Comparison of ENCODE assay signal across 1 cellular context in genomic region chr4:15159477-15160019, GRCh38.
TF ChIP-seq lines count a peak whose summit lies in the region.

No MANE protein-coding gene starts in this region.

TF ChIP-seq in SK-N-SH, 30 proteins besides CTCF, POLR2A, EP300 and RAD21 (continued from another document):
- TF ChIP-seq RXRA (IDR thresholded peaks at IDR 0.05; ENCODE audit: borderline replicate concordance, low read depth) = no peak
- TF ChIP-seq, protein P1, sequence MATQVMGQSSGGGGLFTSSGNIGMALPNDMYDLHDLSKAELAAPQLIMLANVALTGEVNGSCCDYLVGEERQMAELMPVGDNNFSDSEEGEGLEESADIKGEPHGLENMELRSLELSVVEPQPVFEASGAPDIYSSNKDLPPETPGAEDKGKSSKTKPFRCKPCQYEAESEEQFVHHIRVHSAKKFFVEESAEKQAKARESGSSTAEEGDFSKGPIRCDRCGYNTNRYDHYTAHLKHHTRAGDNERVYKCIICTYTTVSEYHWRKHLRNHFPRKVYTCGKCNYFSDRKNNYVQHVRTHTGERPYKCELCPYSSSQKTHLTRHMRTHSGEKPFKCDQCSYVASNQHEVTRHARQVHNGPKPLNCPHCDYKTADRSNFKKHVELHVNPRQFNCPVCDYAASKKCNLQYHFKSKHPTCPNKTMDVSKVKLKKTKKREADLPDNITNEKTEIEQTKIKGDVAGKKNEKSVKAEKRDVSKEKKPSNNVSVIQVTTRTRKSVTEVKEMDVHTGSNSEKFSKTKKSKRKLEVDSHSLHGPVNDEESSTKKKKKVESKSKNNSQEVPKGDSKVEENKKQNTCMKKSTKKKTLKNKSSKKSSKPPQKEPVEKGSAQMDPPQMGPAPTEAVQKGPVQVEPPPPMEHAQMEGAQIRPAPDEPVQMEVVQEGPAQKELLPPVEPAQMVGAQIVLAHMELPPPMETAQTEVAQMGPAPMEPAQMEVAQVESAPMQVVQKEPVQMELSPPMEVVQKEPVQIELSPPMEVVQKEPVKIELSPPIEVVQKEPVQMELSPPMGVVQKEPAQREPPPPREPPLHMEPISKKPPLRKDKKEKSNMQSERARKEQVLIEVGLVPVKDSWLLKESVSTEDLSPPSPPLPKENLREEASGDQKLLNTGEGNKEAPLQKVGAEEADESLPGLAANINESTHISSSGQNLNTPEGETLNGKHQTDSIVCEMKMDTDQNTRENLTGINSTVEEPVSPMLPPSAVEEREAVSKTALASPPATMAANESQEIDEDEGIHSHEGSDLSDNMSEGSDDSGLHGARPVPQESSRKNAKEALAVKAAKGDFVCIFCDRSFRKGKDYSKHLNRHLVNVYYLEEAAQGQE (IDR thresholded peaks at IDR 0.05; ENCODE audit: low read depth, low read length) = no peak
